33 cellular contexts compared by ENCODE assay signal in genomic region chr5:69288668-69289067, GRCh38.
"Had no signal": no experiment of that assay in that cellular context is flagged by ENCODE, and none has a peak within 500 bp of the region (broad histone marks: within the 10 kb centered on the region; RNA-seq: fewer than 3 reads in every experiment).

No MANE protein-coding gene starts in this region.

- H3K4me3 Mint-ChIP-seq: activated B cell treated with CpG ODN at 0.5 μM for 24 hours; activated naive CD8-positive, alpha-beta T cell; activated T-cell treated with anti-CD3 and anti-CD28 coated beads, Interleukin-2, amount 50 U/mL, for 72 hours; brain; immature natural killer cell; mesothelial cell of epicardium; naive B cell; nephron progenitor cell; stimulated activated memory B cell treated with anti-CD40 and anti-IgM and Interleukin-4, amounts not matched to agents 10 μg/mL and 1 μg/mL and 100 μg/mL, for 72 hours had no signal

- H3K9ac ChIP-seq: parathyroid adenoma had no signal

- H3K27ac Mint-ChIP-seq: activated B cell treated with CpG ODN at 0.5 μM for 24 hours; activated naive CD8-positive, alpha-beta T cell; mesothelial cell of epicardium; nephron progenitor cell; stimulated activated memory B cell treated with anti-CD40 and anti-IgM and Interleukin-4, amounts not matched to agents 10 μg/mL and 1 μg/mL and 100 μg/mL, for 72 hours had no signal

- DNase-seq: activated B cell treated with CpG ODN at 0.5 μM for 24 hours; activated CD4-positive, alpha-beta T cell treated with anti-CD3 and anti-CD28 coated beads, Interleukin-2, amount 50 U/mL, for 4 hours; activated effector memory CD4-positive, alpha-beta T cell treated with Interleukin-2 at 50 U/mL for 16 hours; activated naive CD4-positive, alpha-beta T cell treated with Interleukin-2 at 50 U/mL for 16 hours; activated T-cell treated with anti-CD3 and anti-CD28 coated beads for 4 hours; activated T-cell treated with anti-CD3 and anti-CD28 coated beads, Interleukin-2, amount 50 U/mL, for 72 hours; cerebellar nuclear complex; colonic mucosa; foreskin fibroblast; head of caudate nucleus; hippocampal formation; immature natural killer cell; kidney; left colon; mammary epithelial cell; naive B cell; nephron progenitor cell; occipital lobe; psoas muscle; sigmoid colon; small intestine; stimulated activated CD4-positive, alpha-beta T cell treated with anti-CD3 and anti-CD28 coated beads, Interleukin-4, amount 100 ng/mL, for 24 hours; T-helper 2 cell; tibial artery; upper lobe of right lung had no signal

- H3K4me1 Mint-ChIP-seq: activated B cell treated with CpG ODN at 0.5 μM for 24 hours; immature natural killer cell; mesothelial cell of epicardium; naive B cell; stimulated activated memory B cell treated with anti-CD40 and anti-IgM and Interleukin-4, amounts not matched to agents 10 μg/mL and 1 μg/mL and 100 μg/mL, for 72 hours had no signal

- H3K9me3 ChIP-seq: ascending aorta, colonic mucosa, psoas muscle, sigmoid colon, suprapubic skin, tibial artery, upper lobe of right lung had no signal

- H3K36me3 ChIP-seq: cardiac muscle cell, colonic mucosa had no signal

- H3K27ac ChIP-seq: ascending aorta, cardiac muscle cell, colonic mucosa, parathyroid adenoma, psoas muscle, sigmoid colon, suprapubic skin, tibial artery, upper lobe of right lung had no signal

- H3K27me3 Mint-ChIP-seq: activated B cell treated with CpG ODN at 0.5 μM for 24 hours; activated naive CD8-positive, alpha-beta T cell; naive B cell; stimulated activated memory B cell treated with anti-CD40 and anti-IgM and Interleukin-4, amounts not matched to agents 10 μg/mL and 1 μg/mL and 100 μg/mL, for 72 hours had no signal

- H2AFZ ChIP-seq: parathyroid adenoma had no signal

- H3K9me3 Mint-ChIP-seq: activated B cell treated with CpG ODN at 0.5 μM for 24 hours; activated T-cell treated with anti-CD3 and anti-CD28 coated beads, Interleukin-2, amount 50 U/mL, for 72 hours; brain; immature natural killer cell; mesothelial cell of epicardium; naive B cell; nephron progenitor cell; stimulated activated memory B cell treated with anti-CD40 and anti-IgM and Interleukin-4, amounts not matched to agents 10 μg/mL and 1 μg/mL and 100 μg/mL, for 72 hours had no signal

- H3K4me1 ChIP-seq: ascending aorta, colonic mucosa, parathyroid adenoma, sigmoid colon, suprapubic skin, tibial artery, upper lobe of right lung had no signal

- H3K4me3 ChIP-seq: ascending aorta, cardiac muscle cell, colonic mucosa, psoas muscle, sigmoid colon, suprapubic skin, tibial artery, upper lobe of right lung had no signal

- H3K27me3 ChIP-seq: ascending aorta, cardiac muscle cell, colonic mucosa, sigmoid colon, suprapubic skin, tibial artery, upper lobe of right lung had no signal
